Comparison of ENCODE assay signal across 10 cellular contexts in genomic region chr2:39664898-39665591, GRCh38. TPM values are rescaled to one million over a fixed set of nuclear protein-coding genes. Genes with fewer than 3 reads are reported as not detected.
DNase-seq lines count a peak whose midpoint lies in the region; ATAC-seq and TF ChIP-seq lines count a peak whose summit lies in the region.
"Had no signal": no experiment of that assay in that cellular context is flagged by ENCODE, and none has a peak within 500 bp of the region (broad histone marks: within the 10 kb centered on the region; RNA-seq: fewer than 3 reads in every experiment).

No MANE protein-coding gene starts in this region.

- no peak for TF ChIP-seq CTCF in Calu3 (IDR thresholded peaks at IDR 0.05; ENCODE audit: unreplicated experiment)
- no peak for TF ChIP-seq CTCF in esophagus squamous epithelium (IDR thresholded peaks at IDR 0.05)

- no peaks in the 10 kb centered on the region for H3K36me3 ChIP-seq in esophagus squamous epithelium
- H3K36me3 ChIP-seq in neuronal stem cell (replicated peaks in 1 of 2; ENCODE audit: control insufficient read depth in 2 of 2, insufficient read depth in 2 of 2, low read length in 2 of 2) = no peaks in the 10 kb centered on the region

- H3K27ac ChIP-seq in esophagus squamous epithelium (no peak overlapping the region), neuronal stem cell (replicated peaks; ENCODE audit: low read length) (no peak overlapping the region)

- H3K27ac Mint-ChIP-seq in Calu3 (ENCODE audit: unreplicated experiment) (no peak overlapping the region), T-helper 17 cell (no peak overlapping the region)

- WGBS in esophagus squamous epithelium, 2 donors = 47 to 50% methylated on average over 26 of the region's 26 CpGs
- WGBS in neuronal stem cell (ENCODE audit: extremely low coverage in 2 of 2, insufficient read length in 2 of 2, insufficient replicate concordance in 1 of 2), 2 donors = no CpG with 5 or more reads among the region's 26 CpGs

- H3K4me2 ChIP-seq in neuronal stem cell (ENCODE audit: insufficient read depth, low read length, poor library complexity, severe bottlenecking) = peak overlapping the region; percentile 58

- DNase-seq in Calu3 (no peak), T-helper 17 cell (no peak), esophagus squamous epithelium (lab: John Stamatoyannopoulos, UW) (no peak), neuronal stem cell (ENCODE audit: low spot score) (no peak), SHP77 (lab: John Stamatoyannopoulos, UW) (no peak), NCI-H1436 treated with DMSO at 0.1 percent for 48 hours (lab: John Stamatoyannopoulos, UW) (no peak), nucleus accumbens (lab: John Stamatoyannopoulos, UW) (no peak)
- no peak for DNase-seq in stimulated activated CD4-positive, alpha-beta T cell treated with anti-CD3 and anti-CD28 coated beads, Interleukin-2, amount 100 ng/mL, for 48 hours
- DNase-seq: Caco-2, NCI-H1048 had no signal

- H3K9ac ChIP-seq in neuronal stem cell (ENCODE audit: low read depth, low read length, poor library complexity) = peak overlapping the region; percentile 25

- no peak overlapping the region for H2BK5ac ChIP-seq in neuronal stem cell (ENCODE audit: low read length)

- H3K4ac ChIP-seq in neuronal stem cell (ENCODE audit: low read length) = no peak overlapping the region

- CTCF ChIA-PET in Calu3 (lab: Charles Lee) = no interaction called here

- no peak overlapping the region for H2AK5ac ChIP-seq in neuronal stem cell (ENCODE audit: low read depth, low read length)

- H3K4me1 Mint-ChIP-seq in Calu3 (ENCODE audit: low read depth, unreplicated experiment) (peaks cover 9% of the 10 kb centered on the region), T-helper 17 cell (peaks cover 8% of the 10 kb centered on the region)

- H3K4me3 ChIP-seq in esophagus squamous epithelium (peak overlapping the region in 3 of 4 donors; percentile 38 to 64 (median 58)), neuronal stem cell (ENCODE audit: low read length in 2 of 2) (peak overlapping the region; percentile 72 to 75)

- peaks cover 0 to 20% (median 9%) of the 10 kb centered on the region in 3 donors for H3K4me1 ChIP-seq in esophagus squamous epithelium
- H3K4me1 ChIP-seq in neuronal stem cell (ENCODE audit: control insufficient read depth in 2 of 2, insufficient read depth in 1 of 2, low read depth in 1 of 2, low read length in 2 of 2) = peaks cover 2 to 21% of the 10 kb centered on the region in 2 donors
- H3K4me1 ChIP-seq: Caco-2 had no signal

- H3K9me3 ChIP-seq in T-helper 17 cell (ENCODE audit: control insufficient read depth, low read length, poor library complexity, severe bottlenecking) (no peaks in the 10 kb centered on the region), esophagus squamous epithelium (no peaks in the 10 kb centered on the region), neuronal stem cell (replicated peaks in 1 of 2; ENCODE audit: control insufficient read depth in 2 of 2, insufficient read depth in 1 of 2, low read depth in 1 of 2, low read length in 2 of 2) (no peaks in the 10 kb centered on the region)
- H3K9me3 ChIP-seq: Caco-2 had no signal

- TF ChIP-seq POLR2A in esophagus squamous epithelium (IDR thresholded peaks at IDR 0.05) = no peak

- H3K18ac ChIP-seq in neuronal stem cell (ENCODE audit: low read length) = peak overlapping the region; percentile 89

- intact Hi-C loops in Calu3 (cut with micrococcal nuclease; ENCODE audit: unreplicated experiment) = no loop called here
- intact Hi-C loops in esophagus squamous epithelium (cut with DNase I) = no loop called here

- H2BK120ac ChIP-seq in neuronal stem cell (ENCODE audit: low read depth, low read length) = peak overlapping the region; percentile 65

- H2BK12ac ChIP-seq in neuronal stem cell (ENCODE audit: low read length) = no peak overlapping the region

- no TSS peak for BruUV-seq in Calu3 (replicated peaks; lab: Mats Ljungman, UMichigan)

- H4K8ac ChIP-seq in neuronal stem cell (ENCODE audit: low read depth, low read length) = no peak overlapping the region

- ATAC-seq in T-helper 17 cell = no peak

- no peaks in the 10 kb centered on the region for H3K79me1 ChIP-seq in neuronal stem cell (ENCODE audit: low read depth, low read length)

- H3K4me3 Mint-ChIP-seq in Calu3 (ENCODE audit: low read depth, unreplicated experiment) (peak overlapping the region; percentile 62), T-helper 17 cell (peak overlapping the region; percentile 59)

- H2AFZ ChIP-seq in neuronal stem cell (ENCODE audit: low read length) = peak overlapping the region; percentile 85

- H4K91ac ChIP-seq in neuronal stem cell (ENCODE audit: low read depth, low read length, poor library complexity) = no peak overlapping the region

- no peak overlapping the region for H3K14ac ChIP-seq in neuronal stem cell (ENCODE audit: low read length)

- peaks cover 58% of the 10 kb centered on the region for H3K27me3 Mint-ChIP-seq in Calu3 (ENCODE audit: unreplicated experiment)
- H3K27me3 Mint-ChIP-seq in T-helper 17 cell = peaks cover 76% of the 10 kb centered on the region

- H3K9me3 Mint-ChIP-seq in Calu3 (ENCODE audit: low read depth, unreplicated experiment) = no peaks in the 10 kb centered on the region

- H3K27me3 ChIP-seq in esophagus squamous epithelium (peaks cover 0 to 57% (median 10%) of the 10 kb centered on the region in 4 donors), neuronal stem cell (ENCODE audit: control insufficient read depth in 3 of 3, insufficient read depth in 3 of 3, low read depth in 1 of 3, low read length in 3 of 3) (peaks cover 0 to 15% (median 0%) of the 10 kb centered on the region in 3 experiments)

- peaks cover 12% of the 10 kb centered on the region for H3K36me3 Mint-ChIP-seq in Calu3 (ENCODE audit: insufficient read depth, unreplicated experiment)
- peaks cover 11% of the 10 kb centered on the region for H3K36me3 Mint-ChIP-seq in T-helper 17 cell (ENCODE audit: low read depth)

- H2BK15ac ChIP-seq in neuronal stem cell (ENCODE audit: low read length) = no peak overlapping the region

- H3K23ac ChIP-seq in neuronal stem cell (ENCODE audit: low read depth, low read length, poor library complexity) = no peak overlapping the region

RNA-seq across cellular contexts. Expression of gene TMEM178A, which starts 0.7 kb away (rescaled TPM):
- total RNA-seq in Calu3 (2022) (0.50 and 2.1 TPM in 2 replicates), T-helper 17 cell (under 1 TPM; 0.65 to 0.89 TPM), esophagus squamous epithelium (under 1 TPM in 2 of 4 donors, not detected in 2; 0.29 to 0.38 TPM)
- 13.8 TPM for polyA plus RNA-seq in neuronal stem cell (2013, experiment 1 of 2)
- polyA plus RNA-seq in neuronal stem cell (2013, experiment 2 of 2) = 13.1 TPM
